8 cellular contexts compared by ENCODE assay signal in the genomic region with DNA sequence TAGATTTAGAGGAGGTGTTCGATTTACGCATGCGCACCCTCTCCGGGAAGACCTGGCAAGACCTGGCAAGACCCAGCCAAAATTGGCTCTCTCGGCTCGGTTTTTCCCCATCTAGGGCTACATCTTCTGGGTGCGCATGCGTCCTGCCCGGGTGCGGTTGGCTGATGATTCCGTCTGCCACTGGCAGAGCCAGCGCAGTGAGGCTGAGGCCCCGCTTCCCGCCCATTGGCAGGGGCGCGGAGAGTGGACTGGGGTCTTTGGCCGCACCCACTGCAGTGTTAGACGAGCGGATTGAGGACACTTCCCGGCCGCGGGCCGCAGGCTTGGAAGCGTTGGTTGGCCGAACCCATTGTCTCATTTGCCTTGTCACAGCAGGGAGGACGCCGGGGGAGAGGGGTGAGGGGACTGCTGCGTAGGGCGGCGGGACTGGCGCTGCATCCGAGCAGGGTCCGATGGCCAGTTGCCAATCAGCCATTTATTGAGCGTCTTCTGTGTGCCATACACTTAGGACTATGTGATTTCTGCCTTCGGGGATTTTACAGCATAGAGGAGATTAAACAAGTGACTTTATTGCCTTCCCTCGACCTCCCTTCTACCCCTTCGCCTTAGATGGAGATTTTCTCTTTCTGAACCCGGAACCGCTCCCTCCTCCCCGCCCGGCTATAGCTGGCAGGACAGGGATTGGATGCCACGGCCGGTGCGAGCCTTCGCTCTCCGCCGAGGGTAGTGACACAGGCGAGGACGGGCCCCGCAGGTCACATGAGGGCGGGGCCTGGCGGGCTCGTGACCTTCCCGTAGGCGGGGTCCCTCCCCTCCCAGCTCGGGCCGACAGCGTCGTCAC. TPM values are rescaled to one million over a fixed set of nuclear protein-coding genes. Genes with fewer than 3 reads are reported as not detected.
A peak's percentile ranks its signal among the peaks of the same experiment; 100 is the strongest.
DNase-seq lines count a peak whose midpoint lies in the region; ATAC-seq and TF ChIP-seq lines count a peak whose summit lies in the region.

No MANE protein-coding gene starts in this region.

- ATAC-seq in GM19328 (IDR thresholded peaks at IDR 0.05; ENCODE audit: unreplicated experiment) (peak; percentile 74), HG03469 (IDR thresholded peaks at IDR 0.05; ENCODE audit: unreplicated experiment) (peak; percentile 48)

- no peaks in the 10 kb centered on the region for H3K9me3 ChIP-seq in BLaER1 treated with 17β-estradiol and CSF1 and Interleukin-3, amounts not matched to agents 10 nM and 100 nM (replicated peaks in 1 of 11)

- peak overlapping the region; percentile 80 to 98 (median 90) for H3K27ac ChIP-seq in BLaER1 treated with 17β-estradiol and CSF1 and Interleukin-3, amounts not matched to agents 10 nM and 100 nM
- H3K27ac ChIP-seq in coronary artery = peak overlapping the region; percentile 98 to 100
- H3K27ac ChIP-seq in layer of hippocampus (ENCODE audit: low read depth, low read length) = peak overlapping the region; percentile 100

- H3K4me1 ChIP-seq in BLaER1 treated with 17β-estradiol and CSF1 and Interleukin-3, amounts not matched to agents 10 nM and 100 nM = peaks cover 20 to 55% (median 33%) of the 10 kb centered on the region in 10 experiments

- H3K36me3 Mint-ChIP-seq in activated CD4-positive, alpha-beta T cell treated with anti-CD3 and anti-CD28 coated beads, Interleukin-2, amount 10 ng/mL, durations not matched to agents 24 days and 14 days (ENCODE audit: low read depth) = peaks cover 5% of the 10 kb centered on the region

- peak; percentile 100 for DNase-seq in NCI-H526 (lab: John Stamatoyannopoulos, UW)
- DNase-seq in activated CD4-positive, alpha-beta T cell treated with anti-CD3 and anti-CD28 coated beads, Interleukin-2, amount 10 ng/mL, durations not matched to agents 24 days and 14 days = peak; percentile 98
- DNase-seq in coronary artery (ENCODE audit: low spot score) = peak; percentile 99
- DNase-seq in stimulated activated CD4-positive, alpha-beta T cell treated with anti-CD3 and anti-CD28 coated beads, Interleukin-1b, Interleukin-23, amount 100 ng/mL, for 24 hours (ENCODE audit: low read depth in 4 of 4, low spot score in 1 of 4) = peak; percentile 90 to 97 (median 92)

- H3K4me3 Mint-ChIP-seq in activated CD4-positive, alpha-beta T cell treated with anti-CD3 and anti-CD28 coated beads, Interleukin-2, amount 10 ng/mL, durations not matched to agents 24 days and 14 days = peak overlapping the region; percentile 92

- peaks cover 0 to 15% (median 8%) of the 10 kb centered on the region in 11 experiments; a peak in 11 of 22 replicates for H4K20me1 ChIP-seq in BLaER1 treated with 17β-estradiol and CSF1 and Interleukin-3, amounts not matched to agents 10 nM and 100 nM

- H3K27me3 Mint-ChIP-seq in activated CD4-positive, alpha-beta T cell treated with anti-CD3 and anti-CD28 coated beads, Interleukin-2, amount 10 ng/mL, durations not matched to agents 24 days and 14 days = peaks cover 14% of the 10 kb centered on the region

- peaks cover 16% of the 10 kb centered on the region for H3K4me1 Mint-ChIP-seq in activated CD4-positive, alpha-beta T cell treated with anti-CD3 and anti-CD28 coated beads, Interleukin-2, amount 10 ng/mL, durations not matched to agents 24 days and 14 days

- intact Hi-C loops in activated CD4-positive, alpha-beta T cell treated with anti-CD3 and anti-CD28 coated beads, Interleukin-2, amount 10 ng/mL, durations not matched to agents 24 days and 14 days (cut with micrococcal nuclease) = loop anchor here (1.0 to 10.0 kb wide), 5 partner anchors 43 to 262 kb away; a partner anchor contains a TSS

- peak overlapping the region; percentile 51 to 74 (median 61) for H3K4me3 ChIP-seq in BLaER1 treated with 17β-estradiol and CSF1 and Interleukin-3, amounts not matched to agents 10 nM and 100 nM
- H3K4me3 ChIP-seq in coronary artery = peak overlapping the region; percentile 84

- no peak for TF ChIP-seq CTCF in coronary artery (IDR thresholded peaks at IDR 0.05)

- no peaks in the 10 kb centered on the region for H3K9me3 Mint-ChIP-seq in activated CD4-positive, alpha-beta T cell treated with anti-CD3 and anti-CD28 coated beads, Interleukin-2, amount 10 ng/mL, durations not matched to agents 24 days and 14 days

- no peaks in the 10 kb centered on the region for H3K36me3 ChIP-seq in BLaER1 treated with 17β-estradiol and CSF1 and Interleukin-3, amounts not matched to agents 10 nM and 100 nM

- H3K27me3 ChIP-seq in BLaER1 treated with 17β-estradiol and CSF1 and Interleukin-3, amounts not matched to agents 10 nM and 100 nM = no peaks in the 10 kb centered on the region
- no peaks in the 10 kb centered on the region for H3K27me3 ChIP-seq in layer of hippocampus (ENCODE audit: control insufficient read depth, insufficient read depth, low read length)

- H3K4me2 ChIP-seq in BLaER1 treated with 17β-estradiol and CSF1 and Interleukin-3, amounts not matched to agents 10 nM and 100 nM = peak overlapping the region; percentile 83 to 97 (median 93)

- H3K9ac ChIP-seq in BLaER1 treated with 17β-estradiol and CSF1 and Interleukin-3, amounts not matched to agents 10 nM and 100 nM = peak overlapping the region; percentile 80 to 92 (median 85)

- H3K27ac Mint-ChIP-seq in activated CD4-positive, alpha-beta T cell treated with anti-CD3 and anti-CD28 coated beads, Interleukin-2, amount 10 ng/mL, durations not matched to agents 24 days and 14 days = peak overlapping the region; percentile 98

RNA-seq across cellular contexts. Expression of a gene that starts 43.7 kb away (rescaled TPM):
- 29.7 and 29.8 TPM in 2 replicates for total RNA-seq in activated CD4-positive, alpha-beta T cell treated with anti-CD3 and anti-CD28 coated beads, Interleukin-2, amount 10 ng/mL, durations not matched to agents 24 days and 14 days

Comparison
In these comparisons a context has a peak if more than half of its experiments do, and no peak if none do; other contexts are left out.
1. Peak in every context shown above with its lines: DNase-seq, ATAC-seq, H3K4me3 ChIP-seq and H3K27ac ChIP-seq.